In the genomic region with DNA sequence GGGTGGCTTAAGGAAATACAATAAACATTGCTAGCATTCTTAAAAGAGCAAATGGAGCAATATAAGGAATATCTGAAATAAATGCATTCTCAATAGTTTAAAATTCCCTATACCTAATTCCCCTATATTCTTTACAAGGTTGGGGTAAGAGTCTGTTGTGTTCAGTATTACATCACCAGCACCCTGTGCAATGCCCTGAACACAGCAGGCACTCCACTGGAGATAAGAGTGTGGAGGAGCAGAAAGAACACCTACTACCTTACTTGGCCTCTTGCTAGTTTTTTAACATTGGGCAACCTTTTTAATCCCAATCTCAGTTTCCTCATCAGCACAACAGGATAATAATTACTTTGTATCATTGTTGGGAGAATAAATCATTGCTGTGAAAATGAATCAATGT, we compare ENCODE assay signal across 23 cellular contexts.
"Had no signal": no experiment of that assay in that cellular context is flagged by ENCODE, and none has a peak within 500 bp of the region (broad histone marks: within the 10 kb centered on the region; RNA-seq: fewer than 3 reads in every experiment).

No MANE protein-coding gene starts in this region.

- H3K27ac ChIP-seq: body of pancreas, esophagus muscularis mucosa, gastrocnemius medialis, WERI-Rb-1 had no signal

- H3K4me3 Mint-ChIP-seq: activated CD4-positive, alpha-beta T cell treated with anti-CD3 and anti-CD28 coated beads, Interleukin-2, amount 10 ng/mL, durations not matched to agents 7 days and 5 days; activated CD8-positive, alpha-beta memory T cell treated with anti-CD3 and anti-CD28 coated beads, Interleukin-2, amount 10 ng/mL, durations not matched to agents 7 days and 5 days; activated CD8-positive, alpha-beta T cell treated with anti-CD3 and anti-CD28 coated beads for 36 hours; activated naive CD4-positive, alpha-beta T cell treated with anti-CD3 and anti-CD28 coated beads, Interleukin-2, amount 10 ng/mL, durations not matched to agents 7 days and 5 days; activated naive CD8-positive, alpha-beta T cell treated with anti-CD3 and anti-CD28 coated beads, Interleukin-2, amount 50 U/mL, for 24 hours; naive thymus-derived CD4-positive, alpha-beta T cell had no signal

- H3K27me3 Mint-ChIP-seq: activated CD4-positive, alpha-beta T cell treated with anti-CD3 and anti-CD28 coated beads, Interleukin-2, amount 10 ng/mL, durations not matched to agents 7 days and 5 days; activated CD8-positive, alpha-beta memory T cell treated with anti-CD3 and anti-CD28 coated beads, Interleukin-2, amount 10 ng/mL, durations not matched to agents 7 days and 5 days; activated CD8-positive, alpha-beta T cell treated with anti-CD3 and anti-CD28 coated beads for 36 hours; activated naive CD4-positive, alpha-beta T cell treated with anti-CD3 and anti-CD28 coated beads, Interleukin-2, amount 10 ng/mL, durations not matched to agents 7 days and 5 days; activated naive CD8-positive, alpha-beta T cell treated with anti-CD3 and anti-CD28 coated beads, Interleukin-2, amount 50 U/mL, for 24 hours; naive thymus-derived CD4-positive, alpha-beta T cell had no signal

- H3K27me3 ChIP-seq: body of pancreas, dorsolateral prefrontal cortex, esophagus muscularis mucosa, gastrocnemius medialis had no signal

- H3K36me3 ChIP-seq: esophagus muscularis mucosa, gastrocnemius medialis, WERI-Rb-1 had no signal

- H3K9me3 ChIP-seq: body of pancreas, esophagus muscularis mucosa, gastrocnemius medialis had no signal

- H3K36me3 Mint-ChIP-seq: activated CD8-positive, alpha-beta memory T cell treated with anti-CD3 and anti-CD28 coated beads, Interleukin-2, amount 10 ng/mL, durations not matched to agents 7 days and 5 days; activated naive CD4-positive, alpha-beta T cell treated with anti-CD3 and anti-CD28 coated beads, Interleukin-2, amount 10 ng/mL, durations not matched to agents 7 days and 5 days; naive thymus-derived CD4-positive, alpha-beta T cell had no signal

- DNase-seq: activated CD4-positive, alpha-beta T cell treated with anti-CD3 and anti-CD28 coated beads, Interleukin-2, amount 10 ng/mL, durations not matched to agents 7 days and 5 days; activated CD4-positive, CD25-positive, alpha-beta regulatory T cell treated with anti-CD3 and anti-CD28 coated beads, Interleukin-2, amount 50 U/mL, for 72 hours; activated CD8-positive, alpha-beta memory T cell treated with anti-CD3 and anti-CD28 coated beads, Interleukin-2, amount 10 ng/mL, durations not matched to agents 7 days and 5 days; activated CD8-positive, alpha-beta T cell treated with anti-CD3 and anti-CD28 coated beads for 36 hours; activated effector memory CD4-positive, alpha-beta T cell treated with anti-CD3 and anti-CD28 coated beads, Interleukin-2, amount 50 U/mL, for 16 hours; activated naive CD4-positive, alpha-beta T cell treated with anti-CD3 and anti-CD28 coated beads, Interleukin-2, amount 10 ng/mL, durations not matched to agents 7 days and 5 days; activated naive CD8-positive, alpha-beta T cell treated with anti-CD3 and anti-CD28 coated beads, Interleukin-2, amount 50 U/mL, for 24 hours; activated T-cell treated with anti-CD3 and anti-CD28 coated beads for 4 hours; anterior cingulate cortex; body of pancreas; caudate nucleus; dorsolateral prefrontal cortex; gastrocnemius medialis; left cardiac atrium; naive thymus-derived CD4-positive, alpha-beta T cell; retina; stimulated activated CD4-positive, alpha-beta T cell treated with anti-CD3 and anti-CD28 coated beads, Interleukin-12 subunit alpha, Interleukin-12 subunit beta, amount 100 ng/mL, for 4 hours; stimulated activated CD4-positive, alpha-beta T cell treated with anti-CD3 and anti-CD28 coated beads, Interleukin-4, amount 100 ng/mL, for 4 hours; stimulated activated naive CD8-positive, alpha-beta T cell treated with anti-CD3 and anti-CD28 coated beads, Interleukin-15, Interleukin-2, amounts not matched to agents 100 U/mL and 50 U/mL, for 24 hours; T-helper 1 cell; WERI-Rb-1 had no signal

- H3K4me1 ChIP-seq: body of pancreas had no signal

- ATAC-seq: activated CD8-positive, alpha-beta memory T cell treated with anti-CD3 and anti-CD28 coated beads, Interleukin-2, amount 10 ng/mL, durations not matched to agents 7 days and 5 days; activated CD8-positive, alpha-beta T cell treated with anti-CD3 and anti-CD28 coated beads for 36 hours; activated naive CD8-positive, alpha-beta T cell treated with anti-CD3 and anti-CD28 coated beads, Interleukin-2, amount 50 U/mL, for 24 hours; body of pancreas; gastrocnemius medialis; naive thymus-derived CD4-positive, alpha-beta T cell; stimulated activated naive CD8-positive, alpha-beta T cell treated with anti-CD3 and anti-CD28 coated beads, Interleukin-15, Interleukin-2, amounts not matched to agents 100 U/mL and 50 U/mL, for 24 hours had no signal

- H3K9me3 Mint-ChIP-seq: activated CD4-positive, alpha-beta T cell treated with anti-CD3 and anti-CD28 coated beads, Interleukin-2, amount 10 ng/mL, durations not matched to agents 7 days and 5 days; activated CD8-positive, alpha-beta T cell treated with anti-CD3 and anti-CD28 coated beads for 36 hours; activated naive CD4-positive, alpha-beta T cell treated with anti-CD3 and anti-CD28 coated beads, Interleukin-2, amount 10 ng/mL, durations not matched to agents 7 days and 5 days; activated naive CD8-positive, alpha-beta T cell treated with anti-CD3 and anti-CD28 coated beads, Interleukin-2, amount 50 U/mL, for 24 hours; naive thymus-derived CD4-positive, alpha-beta T cell had no signal

- H3K4me3 ChIP-seq: body of pancreas, dorsolateral prefrontal cortex, esophagus muscularis mucosa, gastrocnemius medialis, lung had no signal

- H3K27ac Mint-ChIP-seq: activated CD4-positive, alpha-beta T cell treated with anti-CD3 and anti-CD28 coated beads, Interleukin-2, amount 10 ng/mL, durations not matched to agents 7 days and 5 days; activated CD8-positive, alpha-beta memory T cell treated with anti-CD3 and anti-CD28 coated beads, Interleukin-2, amount 10 ng/mL, durations not matched to agents 7 days and 5 days; activated CD8-positive, alpha-beta T cell treated with anti-CD3 and anti-CD28 coated beads for 36 hours; activated naive CD4-positive, alpha-beta T cell treated with anti-CD3 and anti-CD28 coated beads, Interleukin-2, amount 10 ng/mL, durations not matched to agents 7 days and 5 days; activated naive CD8-positive, alpha-beta T cell treated with anti-CD3 and anti-CD28 coated beads, Interleukin-2, amount 50 U/mL, for 24 hours; naive thymus-derived CD4-positive, alpha-beta T cell had no signal
